In the genomic region with DNA sequence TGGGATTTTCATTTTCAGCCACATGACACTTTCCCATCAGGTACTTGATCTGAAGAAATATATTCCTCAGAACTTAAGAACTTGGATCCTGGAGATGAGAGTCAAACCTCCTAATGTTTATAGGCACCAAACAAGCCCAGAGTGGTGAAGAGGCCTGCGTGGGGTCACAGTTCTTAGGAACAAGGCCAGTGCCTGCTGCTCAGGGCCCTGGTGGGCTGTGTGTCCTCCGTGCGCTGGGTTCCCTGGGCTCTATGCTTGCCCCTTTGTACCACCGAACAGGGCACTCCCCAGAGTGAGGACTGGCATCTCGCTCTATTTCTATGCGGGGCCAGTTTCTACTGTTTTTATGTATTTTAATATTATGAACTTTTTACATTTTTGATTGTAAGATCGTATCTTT, we compare ENCODE assay signal across 31 cellular contexts.
DNase-seq lines count a peak whose midpoint lies in the region; ATAC-seq, FAIRE-seq and TF ChIP-seq lines count a peak whose summit lies in the region.
"Had no signal": no experiment of that assay in that cellular context is flagged by ENCODE, and none has a peak within 500 bp of the region (broad histone marks: within the 10 kb centered on the region; RNA-seq: fewer than 3 reads in every experiment).

No MANE protein-coding gene starts in this region.

- H2BK15ac ChIP-seq in mesenchymal stem cell (ENCODE audit: low read depth, poor library complexity, severe bottlenecking) = no peak overlapping the region

- no peak overlapping the region for H3K4ac ChIP-seq in mesenchymal stem cell (ENCODE audit: low read depth in 1 of 2, low read length in 2 of 2)

- H3K36me3 ChIP-seq in mesenchymal stem cell (ENCODE audit: control insufficient read depth in 1 of 2, insufficient read depth in 2 of 2, low read depth in 1 of 2, low read length in 2 of 2) (peaks cover 9 to 56% of the 10 kb centered on the region in 2 experiments), skeletal muscle tissue (ENCODE audit: control insufficient read depth in 3 of 3, insufficient read depth in 3 of 3, low read length in 3 of 3) (peaks cover 0 to 23% (median 21%) of the 10 kb centered on the region in 3 donors), SJCRH30 (peaks cover 29% of the 10 kb centered on the region)
- H3K36me3 ChIP-seq: ovary had no signal

- H3K14ac ChIP-seq in mesenchymal stem cell (ENCODE audit: low read length in 2 of 2) = no peak overlapping the region

- no peaks in the 10 kb centered on the region for H3K27me3 ChIP-seq in CD4-positive, alpha-beta T cell (ENCODE audit: control insufficient read depth, insufficient read depth, low read length)
- no peaks in the 10 kb centered on the region for H3K27me3 ChIP-seq in mesenchymal stem cell (ENCODE audit: control insufficient read depth in 1 of 2, insufficient read depth in 1 of 2, low read length in 2 of 2)
- H3K27me3 ChIP-seq in skeletal muscle tissue (ENCODE audit: control insufficient read depth in 3 of 3, insufficient read depth in 3 of 3, low read length in 3 of 3) = no peaks in the 10 kb centered on the region
- no peaks in the 10 kb centered on the region for H3K27me3 ChIP-seq in SJCRH30
- H3K27me3 ChIP-seq: ovary, Peyer's patch, stomach had no signal

- peak overlapping the region; percentile 0 for H3K27ac Mint-ChIP-seq in CD4-positive, alpha-beta T cell
- H3K27ac Mint-ChIP-seq: endodermal cell, mesothelial cell of epicardium had no signal

- no peak overlapping the region for H2BK120ac ChIP-seq in mesenchymal stem cell (ENCODE audit: low read depth, low read length)

- DNase-seq in CD4-positive, alpha-beta T cell = no peak
- DNase-seq in GM19239 (ENCODE audit: insufficient read length, low spot score) = no peak
- DNase-seq in mesenchymal stem cell = no peak
- no peak for DNase-seq in NAMALWA (ENCODE audit: low spot score)
- no peak for DNase-seq in SJCRH30
- no peak for DNase-seq in HT-29 (ENCODE audit: low spot score)
- DNase-seq: activated CD4-positive, alpha-beta T cell treated with anti-CD3 and anti-CD28 coated beads, Interleukin-2, amount 10 ng/mL, durations not matched to agents 24 days and 14 days; activated naive CD4-positive, alpha-beta T cell treated with Interleukin-2 at 50 U/mL for 16 hours; activated T-cell treated with anti-CD3 and anti-CD28 coated beads, Interleukin-2, amount 50 U/mL, for 72 hours; C1 segment of cervical spinal cord; central memory CD4-positive, alpha-beta T cell; endodermal cell; islet precursor cell; MM.1S; naive B cell; NCI-H1417; NCI-H2029 treated with DMSO at 0.1 percent for 48 hours; NCI-H526 treated with DMSO at 0.1 percent for 48 hours; ovary; SHP77 treated with DMSO at 0.1 percent for 48 hours; stimulated activated CD4-positive, alpha-beta T cell treated with anti-CD3 and anti-CD28 coated beads, Interleukin-1b, Interleukin-23, amount 100 ng/mL, for 48 hours; stimulated activated CD8-positive, alpha-beta memory T cell treated with anti-CD3 and anti-CD28 coated beads, Interleukin-4, amount 100 ng/mL, for 48 hours; stomach; T1000 had no signal

- 96% methylated on average over 3 of the region's 7 CpGs for whole genome bisulfite sequencing in mesenchymal stem cell

- H3K9me3 Mint-ChIP-seq in CD4-positive, alpha-beta T cell = no peaks in the 10 kb centered on the region
- H3K9me3 Mint-ChIP-seq: activated CD4-positive, alpha-beta T cell treated with anti-CD3 and anti-CD28 coated beads, Interleukin-2, amount 10 ng/mL, durations not matched to agents 24 days and 14 days; activated T-cell treated with anti-CD3 and anti-CD28 coated beads, Interleukin-2, amount 50 U/mL, for 72 hours; dendritic cell treated with granulocyte-macrophage colony-stimulating factor and Interleukin-4, amounts not matched to agents 40 ng/mL and 50 ng/mL, for 4 days; endodermal cell; mesothelial cell of epicardium; naive B cell had no signal

- H3K4me3 ChIP-seq in mesenchymal stem cell (ENCODE audit: insufficient read depth in 1 of 2, low read depth in 1 of 2, low read length in 2 of 2) = no peak overlapping the region
- H3K4me3 ChIP-seq in skeletal muscle tissue (ENCODE audit: low read length in 3 of 3) = no peak overlapping the region
- no peak overlapping the region for H3K4me3 ChIP-seq in SJCRH30
- H3K4me3 ChIP-seq: ovary, Peyer's patch, smooth muscle cell, stomach had no signal

- no peak overlapping the region for H2AK5ac ChIP-seq in mesenchymal stem cell (ENCODE audit: low read length, severe bottlenecking)

- no peak for TF ChIP-seq CTCF in CD4-positive, alpha-beta T cell (IDR thresholded peaks at IDR 0.05)

- H3K36me3 Mint-ChIP-seq in CD4-positive, alpha-beta T cell (ENCODE audit: low read depth) = peaks cover 87% of the 10 kb centered on the region
- H3K36me3 Mint-ChIP-seq: mesothelial cell of epicardium, naive B cell had no signal

- no peak overlapping the region for H2BK12ac ChIP-seq in mesenchymal stem cell (ENCODE audit: low read length in 2 of 2)

- H3K4me1 ChIP-seq in mesenchymal stem cell (ENCODE audit: control insufficient read depth, insufficient read depth, low read depth, low read length) (peaks cover 28% of the 10 kb centered on the region), skeletal muscle tissue (ENCODE audit: control insufficient read depth in 3 of 3, insufficient read depth in 3 of 3, low read length in 3 of 3) (peaks cover 56 to 62% (median 61%) of the 10 kb centered on the region in 3 donors), SJCRH30 (peaks cover 69% of the 10 kb centered on the region)

- no peak overlapping the region for H3K23ac ChIP-seq in mesenchymal stem cell (ENCODE audit: low read length in 2 of 2)

- H3K18ac ChIP-seq in mesenchymal stem cell (ENCODE audit: low read depth in 1 of 2, low read length in 2 of 2) = no peak overlapping the region

- H3K9ac ChIP-seq in mesenchymal stem cell (ENCODE audit: low read length) = no peak overlapping the region
- H3K9ac ChIP-seq in skeletal muscle tissue (ENCODE audit: low read depth in 1 of 3, low read length in 3 of 3) = peak overlapping the region in 1 of 3 donors; percentile 19

- H3K9me3 ChIP-seq in CD4-positive, alpha-beta T cell (ENCODE audit: control insufficient read depth, low read length) = no peaks in the 10 kb centered on the region
- H3K9me3 ChIP-seq in mesenchymal stem cell (ENCODE audit: control insufficient read depth, low read length) (no peaks in the 10 kb centered on the region), skeletal muscle tissue (ENCODE audit: control insufficient read depth in 3 of 3, low read length in 3 of 3) (no peaks in the 10 kb centered on the region), SJCRH30 (replicated peaks) (no peaks in the 10 kb centered on the region)
- H3K9me3 ChIP-seq: ovary, Peyer's patch, stomach had no signal

- no peak overlapping the region for H2AFZ ChIP-seq in mesenchymal stem cell (ENCODE audit: low read depth, low read length)

- intact Hi-C loops in CD4-positive, alpha-beta T cell (cut with DNase I, micrococcal nuclease) = no loop called here

- no peaks in the 10 kb centered on the region for H3K27me3 Mint-ChIP-seq in CD4-positive, alpha-beta T cell
- H3K27me3 Mint-ChIP-seq: activated CD4-positive, alpha-beta T cell treated with anti-CD3 and anti-CD28 coated beads, Interleukin-2, amount 10 ng/mL, durations not matched to agents 24 days and 14 days; dendritic cell treated with granulocyte-macrophage colony-stimulating factor and Interleukin-4, amounts not matched to agents 40 ng/mL and 50 ng/mL, for 4 days; naive B cell had no signal

- H3K4me1 Mint-ChIP-seq in CD4-positive, alpha-beta T cell (ENCODE audit: low read depth) = peaks cover 85% of the 10 kb centered on the region

- ATAC-seq in CD4-positive, alpha-beta T cell (ENCODE audit: poor library complexity) = no peak
- ATAC-seq: activated T-cell treated with anti-CD3 and anti-CD28 coated beads, Interleukin-2, amount 50 U/mL, for 72 hours had no signal

- peak; percentile 8 for FAIRE-seq in GM19239 (lab: Jason Lieb, UNC)
- FAIRE-seq: HepG2 had no signal

- no peak overlapping the region for H2BK5ac ChIP-seq in mesenchymal stem cell (ENCODE audit: low read depth, low read length, poor library complexity, severe bottlenecking)

- CTCF ChIA-PET in CD4-positive, alpha-beta T cell (lab: Charles Lee) = interaction anchor here (1.0 to 1.4 kb wide), 2 partner anchors 25 to 50 kb away, joined by 3 to 4 read pairs; no protein-coding TSS in a partner anchor

- H3K79me1 ChIP-seq in mesenchymal stem cell (replicated peaks; ENCODE audit: low read length, poor library complexity, severe bottlenecking) = peaks cover 22% of the 10 kb centered on the region

- no peak overlapping the region for H4K8ac ChIP-seq in mesenchymal stem cell (ENCODE audit: low read length)

- no peak overlapping the region for H3K4me2 ChIP-seq in mesenchymal stem cell (ENCODE audit: low read length, poor library complexity, severe bottlenecking)
- H3K4me2 ChIP-seq: smooth muscle cell had no signal

- H4K91ac ChIP-seq in mesenchymal stem cell (ENCODE audit: low read length) = no peak overlapping the region

- POLR2A ChIA-PET in CD4-positive, alpha-beta T cell (lab: Charles Lee) = interaction anchor here (0.6 to 0.7 kb wide), 3 partner anchors 27 to 57 kb away, joined by 3 read pairs; no protein-coding TSS in a partner anchor

- H3K4me3 Mint-ChIP-seq in CD4-positive, alpha-beta T cell = no peak overlapping the region
- H3K4me3 Mint-ChIP-seq: activated CD4-positive, alpha-beta T cell treated with anti-CD3 and anti-CD28 coated beads, Interleukin-2, amount 10 ng/mL, durations not matched to agents 24 days and 14 days; activated T-cell treated with anti-CD3 and anti-CD28 coated beads, Interleukin-2, amount 50 U/mL, for 72 hours; dendritic cell treated with granulocyte-macrophage colony-stimulating factor and Interleukin-4, amounts not matched to agents 40 ng/mL and 50 ng/mL, for 4 days; endodermal cell; mesothelial cell of epicardium had no signal

- no peak overlapping the region for H3K27ac ChIP-seq in CD4-positive, alpha-beta T cell (ENCODE audit: low read depth, low read length)
- H3K27ac ChIP-seq in mesenchymal stem cell (ENCODE audit: low read length, poor library complexity, severe bottlenecking) (peak overlapping the region; percentile 0), skeletal muscle tissue (ENCODE audit: low read depth, low read length) (peak overlapping the region; percentile 71), SJCRH30 (no peak overlapping the region; the same call in 1 of the 2 replicates)
- H3K27ac ChIP-seq: ovary, VCaP had no signal

Comparison
In these comparisons a context has a peak if more than half of its experiments do, and no peak if none do; other contexts are left out.
1. H3K27ac ChIP-seq: peak in mesenchymal stem cell (single experiment) and skeletal muscle tissue (single experiment); none in CD4-positive, alpha-beta T cell (single experiment) and SJCRH30 (single experiment).